In the genomic region with DNA sequence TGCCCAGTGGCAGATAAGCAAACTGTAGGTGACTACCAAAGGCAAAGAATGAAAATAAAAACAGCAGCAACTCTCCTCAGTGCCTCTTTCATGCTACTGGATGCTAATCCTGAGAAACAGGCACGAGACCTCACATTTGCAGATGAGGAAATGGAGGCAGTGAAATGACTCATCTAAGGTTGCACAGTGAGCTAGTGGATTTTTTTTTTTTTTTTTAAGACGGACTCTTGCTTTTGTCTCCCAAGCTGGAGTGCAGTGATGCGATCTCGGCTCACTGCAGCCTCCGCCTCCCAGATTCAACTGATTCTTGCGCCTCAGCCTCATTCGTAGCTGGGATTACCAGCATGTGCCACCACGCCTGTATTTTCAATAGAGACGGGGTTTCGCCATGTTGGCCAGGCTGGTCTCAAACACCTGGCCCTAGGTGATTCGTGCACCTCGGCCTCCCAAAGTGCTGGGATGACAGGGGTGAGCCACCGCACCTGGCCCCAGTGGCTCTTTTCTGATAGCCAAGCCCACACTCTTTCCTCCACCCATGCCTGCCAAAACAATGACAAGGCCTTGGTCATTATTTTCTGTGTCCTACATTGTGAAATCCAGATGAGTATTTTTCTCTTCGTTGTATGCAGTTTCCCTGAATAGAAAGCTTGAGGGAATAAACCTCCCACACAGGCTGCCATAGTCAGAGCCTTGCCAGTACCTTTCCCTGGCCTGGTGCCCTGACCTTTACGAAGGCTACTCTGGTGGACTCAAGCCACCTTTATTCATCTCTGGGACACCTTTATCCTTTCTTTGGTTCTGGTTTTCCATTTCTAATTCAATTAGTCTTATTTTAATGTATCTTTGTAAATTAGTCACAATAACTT, we compare ENCODE assay signal across 9 cellular contexts. TPM values are rescaled to one million over a fixed set of nuclear protein-coding genes. Genes with fewer than 3 reads are reported as not detected.
A peak's percentile ranks its signal among the peaks of the same experiment; 100 is the strongest.
DNase-seq lines count a peak whose midpoint lies in the region; ATAC-seq and TF ChIP-seq lines count a peak whose summit lies in the region.
"Had no signal": no experiment of that assay in that cellular context is flagged by ENCODE, and none has a peak within 500 bp of the region (broad histone marks: within the 10 kb centered on the region; RNA-seq: fewer than 3 reads in every experiment).

No MANE protein-coding gene starts in this region.

- no peaks in the 10 kb centered on the region for H3K36me3 ChIP-seq in left ventricle myocardium inferior
- H3K36me3 ChIP-seq in Caco-2 (ENCODE audit: control insufficient read depth, insufficient read depth, low read length): no peaks in the 10 kb centered on the region

- no peak for ATAC-seq in left cardiac atrium
- ATAC-seq in HG02870 (IDR thresholded peaks at IDR 0.05; ENCODE audit: unreplicated experiment): peak; percentile 63

- H3K4me3 ChIP-seq in left ventricle myocardium inferior (no peak overlapping the region), Caco-2 (ENCODE audit: low read depth, low read length) (no peak overlapping the region)

- CTCF ChIA-PET in Caco-2 (lab: Charles Lee): no interaction called here

- peaks cover 17% of the 10 kb centered on the region for H3K4me1 ChIP-seq in left ventricle myocardium inferior
- H3K4me1 ChIP-seq in Caco-2: no peaks in the 10 kb centered on the region

- peak overlapping the region; percentile 11 for H3K4me3 Mint-ChIP-seq in T-helper 2 cell treated with Interferon-gamma antibody and Interleukin-4, amounts not matched to agents 5 μg/mL and 100 μg/mL, for 36 hours
- no peak overlapping the region for H3K4me3 Mint-ChIP-seq in Caco-2 (ENCODE audit: unreplicated experiment)

- peaks cover under 1% of the 10 kb centered on the region for H3K9me3 Mint-ChIP-seq in T-helper 2 cell treated with Interferon-gamma antibody and Interleukin-4, amounts not matched to agents 5 μg/mL and 100 μg/mL, for 36 hours
- no peaks in the 10 kb centered on the region for H3K9me3 Mint-ChIP-seq in Caco-2 (ENCODE audit: unreplicated experiment)

- H3K27me3 Mint-ChIP-seq in T-helper 2 cell treated with Interferon-gamma antibody and Interleukin-4, amounts not matched to agents 5 μg/mL and 100 μg/mL, for 36 hours (ENCODE audit: low read depth): no peaks in the 10 kb centered on the region
- H3K27me3 Mint-ChIP-seq in Caco-2 (ENCODE audit: insufficient read depth, unreplicated experiment): peaks cover 6% of the 10 kb centered on the region

- no peak overlapping the region for H3K27ac ChIP-seq in left ventricle myocardium inferior (replicated peaks)

- peaks cover 64% of the 10 kb centered on the region for H3K4me1 Mint-ChIP-seq in T-helper 2 cell treated with Interferon-gamma antibody and Interleukin-4, amounts not matched to agents 5 μg/mL and 100 μg/mL, for 36 hours (ENCODE audit: low read depth)
- no peaks in the 10 kb centered on the region for H3K4me1 Mint-ChIP-seq in Caco-2 (ENCODE audit: low read depth, unreplicated experiment)

- intact Hi-C loops in left ventricle myocardium inferior (cut with micrococcal nuclease): no loop called here
- intact Hi-C loops in left cardiac atrium (cut with DNase I): no loop called here
- intact Hi-C loops in Caco-2 (cut with micrococcal nuclease; ENCODE audit: unreplicated experiment): no loop called here

- H3K9me3 ChIP-seq in left ventricle myocardium inferior (replicated peaks): no peaks in the 10 kb centered on the region
- H3K9me3 ChIP-seq in Caco-2: no peaks in the 10 kb centered on the region

- TF ChIP-seq CTCF in left ventricle myocardium inferior (IDR thresholded peaks at IDR 0.05; ENCODE audit: borderline replicate concordance): no peak
- TF ChIP-seq CTCF in Caco-2 (IDR thresholded peaks at IDR 0.05; ENCODE audit: insufficient read depth in 1 of 2, low read depth in 1 of 2, low read length in 1 of 2, severe bottlenecking in 1 of 2, unreplicated experiment in 1 of 2): no peak

- H3K27me3 ChIP-seq in left ventricle myocardium inferior (ENCODE audit: low read depth) (no peaks in the 10 kb centered on the region), Caco-2 (replicated peaks; ENCODE audit: control insufficient read depth, insufficient read depth, low read length) (no peaks in the 10 kb centered on the region)

- POLR2A ChIA-PET in Caco-2 (lab: Charles Lee): no interaction called here

- BruUV-seq in Caco-2 (replicated peaks; lab: Mats Ljungman, UMichigan): no TSS peak

- DNase-seq in left ventricle myocardium inferior: peak; percentile 22
- DNase-seq in left cardiac atrium: no peak
- no peak for DNase-seq in T-helper 2 cell treated with Interferon-gamma antibody and Interleukin-4, amounts not matched to agents 5 μg/mL and 100 μg/mL, for 36 hours (ENCODE audit: low spot score)
- no peak for DNase-seq in Caco-2
- no peak for DNase-seq in NCI-H510A treated with DMSO at 0.1 percent for 48 hours (lab: John Stamatoyannopoulos, UW)
- DNase-seq in hepatic stellate cell (ENCODE audit: low spot score): no peak
- DNase-seq in iPS-NIHi11 (ENCODE audit: low spot score): no peak
- DNase-seq: NCI-H446 treated with DMSO at 0.1 percent for 48 hours had no signal

- peak overlapping the region; percentile 65 for H3K27ac Mint-ChIP-seq in T-helper 2 cell treated with Interferon-gamma antibody and Interleukin-4, amounts not matched to agents 5 μg/mL and 100 μg/mL, for 36 hours
- no peak overlapping the region for H3K27ac Mint-ChIP-seq in Caco-2 (ENCODE audit: unreplicated experiment)

- H3K36me3 Mint-ChIP-seq in T-helper 2 cell treated with Interferon-gamma antibody and Interleukin-4, amounts not matched to agents 5 μg/mL and 100 μg/mL, for 36 hours (ENCODE audit: low read depth): peaks cover 73% of the 10 kb centered on the region
- no peaks in the 10 kb centered on the region for H3K36me3 Mint-ChIP-seq in Caco-2 (ENCODE audit: insufficient read depth, unreplicated experiment)

RNA-seq across cellular contexts. Expression of a gene that starts 19.3 kb away (rescaled TPM):
- total RNA-seq in left ventricle myocardium inferior (4.2 TPM), left cardiac atrium (10 to 100 TPM; 12.1 to 17.2 TPM), Caco-2 (2022) (0.09 TPM in 1 of 2 replicates, not detected in the other)
